Comparison of ENCODE assay signal across 14 cellular contexts in genomic region chr15:45448066-45448510, GRCh38.
DNase-seq lines count a peak whose midpoint lies in the region; ATAC-seq, FAIRE-seq and TF ChIP-seq lines count a peak whose summit lies in the region.
"Had no signal": no experiment of that assay in that cellular context is flagged by ENCODE, and none has a peak within 500 bp of the region (broad histone marks: within the 10 kb centered on the region; RNA-seq: fewer than 3 reads in every experiment).

No MANE protein-coding gene starts in this region.

- no peak for TF ChIP-seq EP300 in tibial nerve (IDR thresholded peaks at IDR 0.05)

- H3K4me3 ChIP-seq in SJSA1, result no peak overlapping the region
- H3K4me3 ChIP-seq in tibial nerve, result no peak overlapping the region
- H3K4me3 ChIP-seq: mucosa of descending colon, thyroid gland had no signal

- ATAC-seq in GM21529 (IDR thresholded peaks at IDR 0.05; ENCODE audit: unreplicated experiment), result peak; percentile 51
- ATAC-seq in stimulated activated naive B cell treated with anti-CD40 and anti-IgM and Interleukin-4, amounts not matched to agents 10 μg/mL and 1 μg/mL and 100 μg/mL, for 72 hours (replicated peaks), result peak; percentile 49 to 82
- no peak for ATAC-seq in GM21515 (IDR thresholded peaks at IDR 0.05; ENCODE audit: unreplicated experiment)
- ATAC-seq: esophagus mucosa, right cardiac atrium had no signal

- H3K9me3 Mint-ChIP-seq in stimulated activated naive B cell treated with anti-CD40 and anti-IgM and Interleukin-4, amounts not matched to agents 10 μg/mL and 1 μg/mL and 100 μg/mL, for 72 hours, result no peaks in the 10 kb centered on the region
- H3K9me3 Mint-ChIP-seq: activated naive CD4-positive, alpha-beta T cell treated with anti-CD3 and anti-CD28 coated beads, Interleukin-2, amount 50 U/mL, for 24 hours had no signal

- H3K4me1 Mint-ChIP-seq in stimulated activated naive B cell treated with anti-CD40 and anti-IgM and Interleukin-4, amounts not matched to agents 10 μg/mL and 1 μg/mL and 100 μg/mL, for 72 hours, result peaks cover 3 to 6% of the 10 kb centered on the region in 2 donors
- H3K4me1 Mint-ChIP-seq: activated naive CD4-positive, alpha-beta T cell treated with anti-CD3 and anti-CD28 coated beads, Interleukin-2, amount 50 U/mL, for 24 hours had no signal

- H3K9me3 ChIP-seq in SJSA1 (replicated peaks), result no peaks in the 10 kb centered on the region
- no peaks in the 10 kb centered on the region for H3K9me3 ChIP-seq in tibial nerve
- H3K9me3 ChIP-seq: mucosa of descending colon, thyroid gland had no signal

- FAIRE-seq in D721Med (lab: Jason Lieb, UNC), result no peak

- 67 to 71% methylated on average over 3 to 6 of the region's 6 CpGs for WGBS in tibial nerve, 2 donors

- peak; percentile 24 to 53 for DNase-seq in SJSA1 (ENCODE audit: low read depth in 1 of 2, low spot score in 2 of 2)
- peak; percentile 40 for DNase-seq in iris pigment epithelial cell (ENCODE audit: low read depth)
- DNase-seq in stimulated activated naive B cell treated with anti-CD40 and anti-IgM and Interleukin-4, amounts not matched to agents 10 μg/mL and 1 μg/mL and 100 μg/mL, for 72 hours, result no peak
- DNase-seq in tibial nerve (ENCODE audit: low spot score in 2 of 2), result no peak
- DNase-seq in D721Med (ENCODE audit: insufficient read length, low spot score), result no peak
- DNase-seq: DMS153, Karpas-422, right cardiac atrium, thyroid gland had no signal

- H3K27me3 ChIP-seq in SJSA1 (replicated peaks) (no peaks in the 10 kb centered on the region), tibial nerve (no peaks in the 10 kb centered on the region)
- H3K27me3 ChIP-seq: thyroid gland had no signal

- TF ChIP-seq POLR2A in tibial nerve (IDR thresholded peaks at IDR 0.05), result no peak

- peaks cover 6 to 15% of the 10 kb centered on the region in 2 donors for H3K27me3 Mint-ChIP-seq in stimulated activated naive B cell treated with anti-CD40 and anti-IgM and Interleukin-4, amounts not matched to agents 10 μg/mL and 1 μg/mL and 100 μg/mL, for 72 hours
- H3K27me3 Mint-ChIP-seq: activated naive CD4-positive, alpha-beta T cell treated with anti-CD3 and anti-CD28 coated beads, Interleukin-2, amount 50 U/mL, for 24 hours had no signal

- peaks cover 12% of the 10 kb centered on the region for H3K4me1 ChIP-seq in SJSA1 (replicated peaks)
- peaks cover 0 to 5% (median 0%) of the 10 kb centered on the region in 4 donors for H3K4me1 ChIP-seq in tibial nerve

- no peak overlapping the region for H3K4me3 Mint-ChIP-seq in stimulated activated naive B cell treated with anti-CD40 and anti-IgM and Interleukin-4, amounts not matched to agents 10 μg/mL and 1 μg/mL and 100 μg/mL, for 72 hours
- H3K4me3 Mint-ChIP-seq: activated naive CD4-positive, alpha-beta T cell treated with anti-CD3 and anti-CD28 coated beads, Interleukin-2, amount 50 U/mL, for 24 hours had no signal

- no peaks in the 10 kb centered on the region for H3K36me3 Mint-ChIP-seq in stimulated activated naive B cell treated with anti-CD40 and anti-IgM and Interleukin-4, amounts not matched to agents 10 μg/mL and 1 μg/mL and 100 μg/mL, for 72 hours

- peak overlapping the region; percentile 9; the same call in 1 of the 2 replicates for H3K27ac ChIP-seq in SJSA1
- H3K27ac ChIP-seq in tibial nerve, result no peak overlapping the region
- H3K27ac ChIP-seq: thyroid gland had no signal

- H3K27ac Mint-ChIP-seq in stimulated activated naive B cell treated with anti-CD40 and anti-IgM and Interleukin-4, amounts not matched to agents 10 μg/mL and 1 μg/mL and 100 μg/mL, for 72 hours, result peak overlapping the region; percentile 54
- H3K27ac Mint-ChIP-seq: activated naive CD4-positive, alpha-beta T cell treated with anti-CD3 and anti-CD28 coated beads, Interleukin-2, amount 50 U/mL, for 24 hours had no signal

- no peak for TF ChIP-seq CTCF in tibial nerve (IDR thresholded peaks at IDR 0.05)
- TF ChIP-seq CTCF in D721Med (IDR thresholded peaks at IDR 0.05; ENCODE audit: insufficient read depth, missing control alignments), result no peak

- H3K36me3 ChIP-seq in SJSA1, result no peaks in the 10 kb centered on the region
- no peaks in the 10 kb centered on the region for H3K36me3 ChIP-seq in tibial nerve
- H3K36me3 ChIP-seq: thyroid gland had no signal

Comparison
In these comparisons a context has a peak if more than half of its experiments do, and no peak if none do; other contexts are left out.
1. DNase-seq: peak in SJSA1 (2 of 2) and iris pigment epithelial cell (single experiment); none in stimulated activated naive B cell treated with anti-CD40 and anti-IgM and Interleukin-4, amounts not matched to agents 10 μg/mL and 1 μg/mL and 100 μg/mL, for 72 hours (single experiment), tibial nerve (0 of 2) and D721Med (single experiment).